In the genomic region with DNA sequence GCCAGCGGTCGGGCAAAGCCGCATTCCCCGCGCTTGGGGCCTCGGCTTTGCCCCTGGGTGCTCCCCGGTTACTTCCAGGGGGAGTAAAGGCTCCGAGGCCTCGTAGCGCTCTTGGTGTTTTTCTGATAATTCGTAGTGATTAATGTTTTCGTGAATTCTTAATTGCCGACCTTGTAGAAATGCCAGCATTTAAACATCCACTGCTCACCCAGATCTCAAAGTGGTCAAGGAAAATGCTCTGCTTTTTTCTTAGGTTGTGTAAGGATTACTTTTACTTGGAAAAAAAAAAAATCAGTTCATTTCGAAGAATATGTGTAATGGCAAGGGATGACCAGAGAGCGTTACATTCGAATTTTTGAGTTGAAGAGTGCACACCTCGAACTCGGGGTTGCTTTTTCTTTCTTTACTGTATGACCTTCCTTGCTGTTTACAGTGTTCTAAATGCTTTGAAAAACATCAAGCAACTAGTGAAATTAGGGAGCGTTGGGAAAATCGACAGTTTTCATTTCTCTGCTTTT, we compare ENCODE assay signal across 8 cellular contexts. TPM values are rescaled to one million over a fixed set of nuclear protein-coding genes. Genes with fewer than 3 reads are reported as not detected.
DNase-seq lines count a peak whose midpoint lies in the region; ATAC-seq and TF ChIP-seq lines count a peak whose summit lies in the region.

No MANE protein-coding gene starts in this region.

- no peak for TF ChIP-seq POLR2A in heart left ventricle (IDR thresholded peaks at IDR 0.05)
- TF ChIP-seq POLR2A in sigmoid colon (IDR thresholded peaks at IDR 0.05), result no peak
- TF ChIP-seq POLR2A in GM18505 (IDR thresholded peaks at IDR 0.05; ENCODE audit: borderline replicate concordance, extremely low read depth, insufficient read depth, insufficient read length), result no peak

- H3K4me1 ChIP-seq in heart left ventricle, result peaks cover 4 to 54% (median 39%) of the 10 kb centered on the region in 12 donors
- H3K4me1 ChIP-seq in sigmoid colon, result peaks cover 0 to 41% (median 36%) of the 10 kb centered on the region in 4 donors

- TF ChIP-seq CTCF in heart left ventricle (IDR thresholded peaks at IDR 0.05) (peak in 2 of 12 donors; percentile 7 to 15), WI38 (IDR thresholded peaks at IDR 0.05; ENCODE audit: low read depth, low read length) (no peak), fibroblast of villous mesenchyme (IDR thresholded peaks at IDR 0.05; ENCODE audit: insufficient read depth, low read depth, low read length) (no peak), sigmoid colon (IDR thresholded peaks at IDR 0.05) (peak in 2 of 4 experiments; percentile 11 to 16)

- ATAC-seq in heart left ventricle (no peak), left ventricle myocardium superior (no peak), GM18505 (IDR thresholded peaks at IDR 0.05; ENCODE audit: unreplicated experiment) (no peak), GM21717 (IDR thresholded peaks at IDR 0.05; ENCODE audit: unreplicated experiment) (no peak)

- intact Hi-C loops in heart left ventricle (cut with DNase I) (loop anchor here in 1 of 10 donors (2.0 to 5.0 kb wide), 2 partner anchors 60 to 73 kb away; a partner anchor contains a TSS), left ventricle myocardium superior (cut with micrococcal nuclease) (loop anchor here (10.0 kb wide), 1 partner anchor 620 kb away; no protein-coding TSS in a partner anchor), sigmoid colon (cut with DNase I) (loop anchor here (5.0 kb wide), 3 partner anchors 52 to 592 kb away; a partner anchor contains a TSS)

- H3K27ac ChIP-seq in heart left ventricle (peak overlapping the region; percentile 84 to 99 (median 94)), sigmoid colon (peak overlapping the region; percentile 93 to 99 (median 94))

- 25 to 29% (median 28%) methylated on average over 20 of the region's 20 CpGs for WGBS in heart left ventricle, 4 donors
- WGBS in sigmoid colon, 2 donors, result 19 to 24% methylated on average over 20 of the region's 20 CpGs

- peaks cover 0 to 23% (median 8%) of the 10 kb centered on the region in 9 donors for H3K36me3 ChIP-seq in heart left ventricle
- H3K36me3 ChIP-seq in sigmoid colon, result peaks cover 0 to 18% (median 2%) of the 10 kb centered on the region in 4 donors

- DNase-seq in heart left ventricle (no peak), left ventricle myocardium superior (no peak), fibroblast of villous mesenchyme (ENCODE audit: low read depth) (no peak), sigmoid colon (no peak), NCI-H345 (lab: John Stamatoyannopoulos, UW) (no peak)

- no peak for TF ChIP-seq EP300 in sigmoid colon (IDR thresholded peaks at IDR 0.05)

- no peaks in the 10 kb centered on the region for H3K27me3 ChIP-seq in heart left ventricle
- H3K27me3 ChIP-seq in sigmoid colon, result no peaks in the 10 kb centered on the region

- peak overlapping the region; percentile 55 to 99 (median 84) for H3K4me3 ChIP-seq in heart left ventricle
- peak overlapping the region; percentile 98 for H3K4me3 ChIP-seq in WI38 (ENCODE audit: low read depth, low read length)
- peak overlapping the region; percentile 97 for H3K4me3 ChIP-seq in fibroblast of villous mesenchyme (ENCODE audit: low read depth, low read length)
- H3K4me3 ChIP-seq in sigmoid colon, result peak overlapping the region; percentile 65 to 98 (median 77)

- H3K9me3 ChIP-seq in heart left ventricle (no peaks in the 10 kb centered on the region), sigmoid colon (no peaks in the 10 kb centered on the region)

RNA-seq across cellular contexts. Expression of a gene that starts 0.7 kb away (rescaled TPM):
- 10 to 100 TPM in 8 of 9 donors, 1 to 10 TPM in 1; 9.7 to 31.0 (median 16.5) TPM for total RNA-seq in heart left ventricle
- 1 to 10 TPM; 7.7 to 8.7 TPM for polyA plus RNA-seq in heart left ventricle
- 15.9 TPM for total RNA-seq in left ventricle myocardium superior
- 39.6 and 63.0 TPM in 2 replicates for total RNA-seq in fibroblast of villous mesenchyme
- total RNA-seq in sigmoid colon, result 10 to 100 TPM; 39.2 to 59.0 (median 48.2) TPM
- 10 to 100 TPM; 11.6 to 14.8 (median 12.6) TPM for polyA plus RNA-seq in sigmoid colon
